ENCODE assay signal across 8 cellular contexts in genomic region chr2:13006829-13007715, GRCh38.
DNase-seq lines count a peak whose midpoint lies in the region; ATAC-seq, FAIRE-seq and TF ChIP-seq lines count a peak whose summit lies in the region.

No MANE protein-coding gene starts in this region.

- H3K36me3 ChIP-seq in KMS-11 (ENCODE audit: insufficient read depth): no peaks in the 10 kb centered on the region
- no peaks in the 10 kb centered on the region for H3K36me3 ChIP-seq in testis (ENCODE audit: low read depth, missing control alignments)

- H4K20me1 ChIP-seq in KMS-11 (ENCODE audit: insufficient read depth): no peaks in the 10 kb centered on the region

- 7 to 8% methylated on average over 16 of the region's 16 CpGs for WGBS in testis, 2 donors

- DNase-seq in D721Med (ENCODE audit: insufficient read length, low spot score) (peak; percentile 16), RKO (ENCODE audit: low spot score) (peak; percentile 59), foreskin fibroblast (peak; percentile 67 to 90), occipital lobe (lab: John Stamatoyannopoulos, UW) (peak; percentile 33), testis (peak; percentile 89)
- DNase-seq in activated T-helper 1 cell treated with anti-CD3 and anti-CD28 coated beads, Interleukin-12 subunit alpha, Interleukin-12 subunit beta, Interleukin-2, Interleukin-4 antibody, amounts not matched to agents 30 ng/mL and 10 ng/mL and 1 ng/mL, durations not matched to agents 14 hours and 24 hours and 36 hours (ENCODE audit: low spot score): peak; percentile 39

- no peaks in the 10 kb centered on the region for H3K36me3 Mint-ChIP-seq in activated T-helper 1 cell treated with anti-CD3 and anti-CD28 coated beads, Interleukin-12 subunit alpha, Interleukin-12 subunit beta, Interleukin-2, Interleukin-4 antibody, amounts not matched to agents 30 ng/mL and 10 ng/mL and 1 ng/mL, durations not matched to agents 14 hours and 24 hours and 36 hours (ENCODE audit: low read depth)

- H3K4me3 Mint-ChIP-seq in activated T-helper 1 cell treated with anti-CD3 and anti-CD28 coated beads, Interleukin-12 subunit alpha, Interleukin-12 subunit beta, Interleukin-2, Interleukin-4 antibody, amounts not matched to agents 30 ng/mL and 10 ng/mL and 1 ng/mL, durations not matched to agents 14 hours and 24 hours and 36 hours: no peak overlapping the region

- H3K9me3 Mint-ChIP-seq in activated T-helper 1 cell treated with anti-CD3 and anti-CD28 coated beads, Interleukin-12 subunit alpha, Interleukin-12 subunit beta, Interleukin-2, Interleukin-4 antibody, amounts not matched to agents 30 ng/mL and 10 ng/mL and 1 ng/mL, durations not matched to agents 14 hours and 24 hours and 36 hours: no peaks in the 10 kb centered on the region

- peak; percentile 79 for TF ChIP-seq CTCF in D721Med (IDR thresholded peaks at IDR 0.05; ENCODE audit: insufficient read depth, missing control alignments)
- peak; percentile 90 for TF ChIP-seq CTCF in KMS-11 (conservative IDR thresholded peaks at IDR 0.05; ENCODE audit: low read depth, low read length)
- peak; percentile 67 for TF ChIP-seq CTCF in foreskin fibroblast (IDR thresholded peaks at IDR 0.05; ENCODE audit: low read depth, low read length)
- TF ChIP-seq CTCF in testis (IDR thresholded peaks at IDR 0.05): peak; percentile 83 to 93 (median 91)

- H3K79me2 ChIP-seq in KMS-11 (ENCODE audit: insufficient read depth, low read depth): no peaks in the 10 kb centered on the region

- no peak for TF ChIP-seq POLR2A in testis (IDR thresholded peaks at IDR 0.05)

- ATAC-seq in GM21515 (IDR thresholded peaks at IDR 0.05; ENCODE audit: unreplicated experiment): peak; percentile 88

- H3K9ac ChIP-seq in KMS-11: no peak overlapping the region

- H3K4me1 Mint-ChIP-seq in activated T-helper 1 cell treated with anti-CD3 and anti-CD28 coated beads, Interleukin-12 subunit alpha, Interleukin-12 subunit beta, Interleukin-2, Interleukin-4 antibody, amounts not matched to agents 30 ng/mL and 10 ng/mL and 1 ng/mL, durations not matched to agents 14 hours and 24 hours and 36 hours (ENCODE audit: low read depth): no peaks in the 10 kb centered on the region

- no peak overlapping the region for H3K4me2 ChIP-seq in KMS-11

- intact Hi-C loops in activated T-helper 1 cell treated with anti-CD3 and anti-CD28 coated beads, Interleukin-12 subunit alpha, Interleukin-12 subunit beta, Interleukin-2, Interleukin-4 antibody, amounts not matched to agents 30 ng/mL and 10 ng/mL and 1 ng/mL, durations not matched to agents 14 hours and 24 hours and 36 hours (cut with micrococcal nuclease): loop anchor here (1.0 to 10.0 kb wide), 8 partner anchors 76 to 1320 kb away; partner anchors contain the start of gene TRIB2
- intact Hi-C loops in testis (cut with DNase I; ENCODE audit: low total_unique reads): loop anchor here (10.0 kb wide), 1 partner anchor 282 kb away; no protein-coding TSS in a partner anchor

- H3K27me3 Mint-ChIP-seq in activated T-helper 1 cell treated with anti-CD3 and anti-CD28 coated beads, Interleukin-12 subunit alpha, Interleukin-12 subunit beta, Interleukin-2, Interleukin-4 antibody, amounts not matched to agents 30 ng/mL and 10 ng/mL and 1 ng/mL, durations not matched to agents 14 hours and 24 hours and 36 hours (ENCODE audit: insufficient read depth): peaks cover 32% of the 10 kb centered on the region

- H3K9me3 ChIP-seq in testis: no peaks in the 10 kb centered on the region

- H3K4me1 ChIP-seq in KMS-11 (ENCODE audit: low read depth, poor library complexity, severe bottlenecking) (no peaks in the 10 kb centered on the region), testis (peaks cover 11% of the 10 kb centered on the region)

- no peak overlapping the region for H2AFZ ChIP-seq in KMS-11 (ENCODE audit: low read depth)

- H3K4me3 ChIP-seq in KMS-11 (IDR thresholded peaks at IDR 0.05; ENCODE audit: insufficient read depth, low read depth, low read length): no peak overlapping the region
- no peak overlapping the region for H3K4me3 ChIP-seq in foreskin fibroblast (ENCODE audit: low read depth in 1 of 2, low read length in 2 of 2)
- peak overlapping the region in 1 of 2 donors; percentile 6 for H3K4me3 ChIP-seq in testis

- no peaks in the 10 kb centered on the region for H3K27me3 ChIP-seq in KMS-11 (ENCODE audit: insufficient read depth, low read depth)
- no peaks in the 10 kb centered on the region for H3K27me3 ChIP-seq in testis

- FAIRE-seq in D721Med (lab: Jason Lieb, UNC): peak; percentile 87

- H3K27ac ChIP-seq in KMS-11: no peak overlapping the region
- peak overlapping the region in 1 of 2 donors; percentile 55 for H3K27ac ChIP-seq in testis

- H3K27ac Mint-ChIP-seq in activated T-helper 1 cell treated with anti-CD3 and anti-CD28 coated beads, Interleukin-12 subunit alpha, Interleukin-12 subunit beta, Interleukin-2, Interleukin-4 antibody, amounts not matched to agents 30 ng/mL and 10 ng/mL and 1 ng/mL, durations not matched to agents 14 hours and 24 hours and 36 hours: no peak overlapping the region

Comparison
In these comparisons a context has a peak if more than half of its experiments do, and no peak if none do; other contexts are left out.
1. DNase-seq: peak in every context shown above with its lines; median percentile 89 in testis; 78 in foreskin fibroblast; 59 in RKO; 39 in activated T-helper 1 cell treated with anti-CD3 and anti-CD28 coated beads, Interleukin-12 subunit alpha, Interleukin-12 subunit beta, Interleukin-2, Interleukin-4 antibody, amounts not matched to agents 30 ng/mL and 10 ng/mL and 1 ng/mL, durations not matched to agents 14 hours and 24 hours and 36 hours; 33 in occipital lobe; 16 in D721Med.